In genomic region chr3:127034990-127035652, GRCh38 we compare ENCODE assay signal across 15 cellular contexts. TPM values are rescaled to one million over a fixed set of nuclear protein-coding genes. Genes with fewer than 3 reads are reported as not detected.
DNase-seq lines count a peak whose midpoint lies in the region; ATAC-seq, FAIRE-seq and TF ChIP-seq lines count a peak whose summit lies in the region.
"Had no signal": no experiment of that assay in that cellular context is flagged by ENCODE, and none has a peak within 500 bp of the region (broad histone marks: within the 10 kb centered on the region; RNA-seq: fewer than 3 reads in every experiment).

No MANE protein-coding gene starts in this region.

- no peak for TF ChIP-seq POLR2A in HepG2 (IDR thresholded peaks at IDR 0.05; ENCODE audit: insufficient read depth in 1 of 2, low read depth in 2 of 2, low read length in 2 of 2)
- no peak for TF ChIP-seq POLR2A in stomach (IDR thresholded peaks at IDR 0.05)

- DNase-seq in RWPE1 (ENCODE audit: low spot score) (no peak), HepG2 (ENCODE audit: low spot score) (no peak), stomach (no peak), NCI-H748 treated with DMSO at 0.1 percent for 48 hours (lab: John Stamatoyannopoulos, UW) (no peak), hepatic stellate cell (ENCODE audit: low spot score) (no peak), NCI-H1105 (lab: John Stamatoyannopoulos, UW) (no peak)
- DNase-seq: activated effector memory CD4-positive, alpha-beta T cell treated with Interleukin-2 at 50 U/mL for 16 hours; cerebellar nuclear complex; KG1; NCI-H1092 treated with DMSO at 0.1 percent for 48 hours; stimulated activated CD4-positive, alpha-beta T cell treated with anti-CD3 and anti-CD28 coated beads, Interleukin-2, amount 100 ng/mL, for 24 hours; stimulated activated naive CD8-positive, alpha-beta T cell treated with anti-CD3 and anti-CD28 coated beads, Interleukin-15, amount 100 ng/mL, for 72 hours had no signal

- POLR2A ChIA-PET in RWPE1 (lab: Yijun Ruan, JAX; ENCODE audit: low non-redundant PET) = no interaction called here
- POLR2A ChIA-PET in HepG2 (lab: Yijun Ruan, JAX) = no interaction called here

- no peaks in the 10 kb centered on the region for H3K9me3 Mint-ChIP-seq in dendritic cell treated with granulocyte-macrophage colony-stimulating factor and Interleukin-4, amounts not matched to agents 40 ng/mL and 50 ng/mL, for 4 days
- H3K9me3 Mint-ChIP-seq: stimulated activated naive CD8-positive, alpha-beta T cell treated with anti-CD3 and anti-CD28 coated beads, Interleukin-15, amount 100 ng/mL, for 72 hours had no signal

- no peaks in the 10 kb centered on the region for H3K79me2 ChIP-seq in HepG2 (ENCODE audit: insufficient read depth, low read length)

- H3K9me3 ChIP-seq in HepG2 (ENCODE audit: low read length) = no peaks in the 10 kb centered on the region
- no peaks in the 10 kb centered on the region for H3K9me3 ChIP-seq in stomach

- peaks cover 5 to 6% of the 10 kb centered on the region in 2 experiments; a peak in 3 of 5 replicates for H3K36me3 ChIP-seq in HepG2 (replicated peaks in 1 of 2; ENCODE audit: control insufficient read depth in 1 of 2, insufficient read depth in 2 of 2, low read length in 2 of 2)
- peaks cover 23 to 48% (median 47%) of the 10 kb centered on the region in 4 donors for H3K36me3 ChIP-seq in stomach

- H3K27me3 ChIP-seq in HepG2 (ENCODE audit: control insufficient read depth in 1 of 2, insufficient read depth in 2 of 2, low read length in 2 of 2) (peaks cover 1 to 8% of the 10 kb centered on the region in 2 experiments; a peak in 2 of 5 replicates), stomach (peaks cover 0 to 11% (median 0%) of the 10 kb centered on the region in 3 donors)

- H3K4me2 ChIP-seq in HepG2 (ENCODE audit: low read depth, low read length) = no peak overlapping the region

- CTCF ChIA-PET in RWPE1 (lab: Yijun Ruan, JAX) (interaction anchor here (0.7 kb wide), 1 partner anchor 408 kb away, joined by 3 read pairs; no protein-coding TSS in a partner anchor), HepG2 (lab: Yijun Ruan, JAX; ENCODE audit: low intra/inter-chr PET ratio, low total read pairs) (no interaction called here)

- H3K4me1 ChIP-seq in HepG2 (ENCODE audit: insufficient read depth, low read length) (no peaks in the 10 kb centered on the region), stomach (peaks cover 7 to 23% (median 16%) of the 10 kb centered on the region in 4 donors)

- FAIRE-seq in HepG2 (lab: Jason Lieb, UNC) = no peak
- FAIRE-seq: RCC 7860 had no signal

- H3K9ac ChIP-seq in HepG2 (ENCODE audit: insufficient read depth, low read depth, low read length) = no peak overlapping the region

- H3K4me1 Mint-ChIP-seq in dendritic cell treated with granulocyte-macrophage colony-stimulating factor and Interleukin-4, amounts not matched to agents 40 ng/mL and 50 ng/mL, for 4 days (ENCODE audit: low read depth) = peaks cover 37% of the 10 kb centered on the region
- H3K4me1 Mint-ChIP-seq: stimulated activated naive CD8-positive, alpha-beta T cell treated with anti-CD3 and anti-CD28 coated beads, Interleukin-15, amount 100 ng/mL, for 72 hours had no signal

- ATAC-seq in HepG2 (no peak), GM18870 (IDR thresholded peaks at IDR 0.05; ENCODE audit: unreplicated experiment) (no peak)
- ATAC-seq: stimulated activated naive CD8-positive, alpha-beta T cell treated with anti-CD3 and anti-CD28 coated beads, Interleukin-15, amount 100 ng/mL, for 72 hours had no signal

- TSS peak; percentile 40 for BruUV-seq in HepG2 (replicated peaks; lab: Mats Ljungman, UMichigan)

- in situ Hi-C loops in HepG2 (cut with HindIII; ENCODE audit: extremely low pct_ligation_motif_present, low pct_unique_long_range_greater_than_20kb) = no loop called here

- intact Hi-C loops in dendritic cell treated with granulocyte-macrophage colony-stimulating factor and Interleukin-4, amounts not matched to agents 40 ng/mL and 50 ng/mL, for 4 days (cut with micrococcal nuclease) = no loop called here
- intact Hi-C loops in HepG2 (cut with micrococcal nuclease; ENCODE audit: unreplicated experiment) (no loop called here), stomach (cut with DNase I; ENCODE audit: low total_unique reads) (no loop called here)

- WGBS in HepG2 (ENCODE audit: low lambda C conversion rate) = 87% methylated on average over 12 of the region's 13 CpGs
- 84 to 88% (median 87%) methylated on average over 13 of the region's 13 CpGs for WGBS in stomach, 5 donors

- peaks cover 5% of the 10 kb centered on the region for H3K27me3 Mint-ChIP-seq in dendritic cell treated with granulocyte-macrophage colony-stimulating factor and Interleukin-4, amounts not matched to agents 40 ng/mL and 50 ng/mL, for 4 days

- H3K4me3 Mint-ChIP-seq in dendritic cell treated with granulocyte-macrophage colony-stimulating factor and Interleukin-4, amounts not matched to agents 40 ng/mL and 50 ng/mL, for 4 days = no peak overlapping the region
- H3K4me3 Mint-ChIP-seq: stimulated activated naive CD8-positive, alpha-beta T cell treated with anti-CD3 and anti-CD28 coated beads, Interleukin-15, amount 100 ng/mL, for 72 hours had no signal

- peaks cover 50% of the 10 kb centered on the region for H3K36me3 Mint-ChIP-seq in dendritic cell treated with granulocyte-macrophage colony-stimulating factor and Interleukin-4, amounts not matched to agents 40 ng/mL and 50 ng/mL, for 4 days (ENCODE audit: low read depth)

- H3K27ac ChIP-seq in RWPE1 (peak overlapping the region; percentile 84), HepG2 (ENCODE audit: extremely low read length, insufficient read depth, low read length) (no peak overlapping the region), stomach (peak overlapping the region in 4 of 5 donors; percentile 57 to 72 (median 63))

- no peaks in the 10 kb centered on the region for H4K20me1 ChIP-seq in HepG2 (ENCODE audit: insufficient read depth, low read length)

- no peak for TF ChIP-seq CTCF in RWPE1 (conservative IDR thresholded peaks at IDR 0.05; ENCODE audit: low read depth)
- TF ChIP-seq CTCF in HepG2 (CRISPR knock-in tag; IDR thresholded peaks at IDR 0.05) = no peak
- TF ChIP-seq CTCF in stomach (IDR thresholded peaks at IDR 0.05) = no peak

- TF ChIP-seq RAD21 in HepG2 (CRISPR knock-in tag; IDR thresholded peaks at IDR 0.05) = no peak

- H3K27ac Mint-ChIP-seq in dendritic cell treated with granulocyte-macrophage colony-stimulating factor and Interleukin-4, amounts not matched to agents 40 ng/mL and 50 ng/mL, for 4 days = peak overlapping the region; percentile 66

- TF ChIP-seq EP300 in HepG2 (IDR thresholded peaks at IDR 0.05; ENCODE audit: low read depth in 2 of 2, low read length in 2 of 2) (no peak), HepG2 (CRISPR knock-in tag; IDR thresholded peaks at IDR 0.05; ENCODE audit: borderline replicate concordance) (no peak), stomach (IDR thresholded peaks at IDR 0.05) (no peak)

- no peak overlapping the region for H3K4me3 ChIP-seq in HepG2 (replicated peaks in 1 of 3; ENCODE audit: insufficient read depth in 1 of 3, low read depth in 2 of 3, low read length in 3 of 3)
- no peak overlapping the region for H3K4me3 ChIP-seq in stomach

- no peak overlapping the region for H2AFZ ChIP-seq in HepG2 (ENCODE audit: low read length)

TF ChIP-seq in HepG2, 621 proteins besides CTCF, POLR2A, EP300 and RAD21:
- TF ChIP-seq PHF21A (CRISPR knock-in tag; IDR thresholded peaks at IDR 0.05) = no peak
- TF ChIP-seq NR2F6 (IDR thresholded peaks at IDR 0.05) = no peak
- TF ChIP-seq NR2F6 (CRISPR knock-in tag; IDR thresholded peaks at IDR 0.05) = no peak
- TF ChIP-seq ZBTB34 (CRISPR knock-in tag; IDR thresholded peaks at IDR 0.05) = no peak
- TF ChIP-seq RARA (CRISPR knock-in tag; IDR thresholded peaks at IDR 0.05) = no peak
- TF ChIP-seq SSRP1 (CRISPR knock-in tag; IDR thresholded peaks at IDR 0.05) = no peak

RNA-seq across cellular contexts. Expression of gene PLXNA1, which starts 52.2 kb away (rescaled TPM):
- 8.5 and 16.6 TPM in 2 replicates for total RNA-seq in HepG2 (2016; rRNA removed; fragmentation: Illumina TruSeq; extraction: Trizol)
- total RNA-seq in HepG2 (2016; cell fraction: cytosol; rRNA removed; fragmentation: Illumina TruSeq; extraction: Trizol; ENCODE audit: low read depth) = 1.1 TPM in 2 replicates
- 7.0 and 17.7 TPM in 2 replicates for total RNA-seq in HepG2 (2016; cell fraction: insoluble cytoplasmic fraction; rRNA removed; fragmentation: Illumina TruSeq; extraction: Trizol)
- total RNA-seq in HepG2 (2016; cell fraction: membrane; rRNA removed; fragmentation: Illumina TruSeq; extraction: Trizol) = 4.5 and 5.2 TPM in 2 replicates
- 21.4 and 25.4 TPM in 2 replicates for total RNA-seq in HepG2 (2016; cell fraction: nucleus; rRNA removed; fragmentation: Illumina TruSeq; extraction: Trizol)
- polyA plus RNA-seq in HepG2 (2011; rRNA removed) = 18.2 and 29.9 TPM in 2 replicates
- polyA plus RNA-seq in HepG2 (2011; cell fraction: cytosol; rRNA removed) = 11.5 and 17.1 TPM in 2 replicates
- polyA plus RNA-seq in HepG2 (2011; cell fraction: nucleus; rRNA removed) = 87.4 and 104 TPM in 2 replicates
- 12.1 and 17.5 TPM in 2 replicates for polyA plus RNA-seq in HepG2 (2012)
- 0.60 and 0.61 TPM in 2 replicates for polyA plus RNA-seq in HepG2 (2016; cell fraction: cytosol; fragmentation: Illumina TruSeq; extraction: Trizol; ENCODE audit: low read depth)
- 4.2 and 7.1 TPM in 2 replicates for polyA plus RNA-seq in HepG2 (2016; cell fraction: insoluble cytoplasmic fraction; fragmentation: Illumina TruSeq; extraction: Trizol; ENCODE audit: low read depth)
- polyA plus RNA-seq in HepG2 (2016; cell fraction: membrane; fragmentation: Illumina TruSeq; extraction: Trizol; ENCODE audit: low read depth) = 1.3 and 3.0 TPM in 2 replicates
- 40.0 and 50.7 TPM in 2 replicates for polyA plus RNA-seq in HepG2 (2016; cell fraction: nucleus; fragmentation: Illumina TruSeq; extraction: Trizol; ENCODE audit: insufficient read depth, low read depth)
- 45.3 and 67.9 TPM in 2 replicates for polyA minus RNA-seq in HepG2 (2011; rRNA and poly(A)+ RNA removed; ENCODE audit: low replicate concordance)
- 16.4 and 17.6 TPM in 2 replicates for polyA minus RNA-seq in HepG2 (2011; cell fraction: cytosol; rRNA and poly(A)+ RNA removed)
- 24.8 and 26.2 TPM in 2 replicates for polyA minus RNA-seq in HepG2 (2011; cell fraction: nucleus; rRNA and poly(A)+ RNA removed)
- 10 to 100 TPM; 12.1 to 54.7 (median 16.9) TPM for total RNA-seq in stomach
- polyA plus RNA-seq in stomach = 1 to 10 TPM in 2 of 3 donors, under 1 TPM in 1; 0.92 to 7.0 (median 3.4) TPM
